1 cellular context compared by ENCODE assay signal in genomic region chr1:226490441-226490809, GRCh38.
TF ChIP-seq lines count a peak whose summit lies in the region.

No MANE protein-coding gene starts in this region.

TF ChIP-seq in H1, 55 proteins besides CTCF, POLR2A, EP300 and RAD21:
- no peak for TF ChIP-seq TEAD4 (IDR thresholded peaks at IDR 0.05; ENCODE audit: low read depth, low read length)
- TF ChIP-seq TBP (IDR thresholded peaks at IDR 0.05; ENCODE audit: low read depth, low read length) = no peak
- no peak for TF ChIP-seq POU5F1 (IDR thresholded peaks at IDR 0.05; ENCODE audit: low read depth, low read length)
- TF ChIP-seq CTBP2 (IDR thresholded peaks at IDR 0.05; ENCODE audit: borderline replicate concordance, insufficient read depth, insufficient read length, low read length) = no peak
- no peak for TF ChIP-seq HDAC2 (IDR thresholded peaks at IDR 0.05; ENCODE audit: borderline replicate concordance in 1 of 2, low read depth in 2 of 2, low read length in 2 of 2)
- no peak for TF ChIP-seq PHF8 (conservative IDR thresholded peaks at IDR 0.05; ENCODE audit: low read depth, low read length)
- no peak for TF ChIP-seq POLR2AphosphoS5 (IDR thresholded peaks at IDR 0.05; ENCODE audit: low read depth, low read length)
- no peak for TF ChIP-seq EGR1 (IDR thresholded peaks at IDR 0.05; ENCODE audit: borderline replicate concordance, low read depth, low read length)
- TF ChIP-seq ZNF274 (IDR thresholded peaks at IDR 0.05; ENCODE audit: borderline replicate concordance, extremely low read depth, low read length) = no peak
